9 cellular contexts compared by ENCODE assay signal in genomic region chr14:36553650-36554260, GRCh38. TPM values are rescaled to one million over a fixed set of nuclear protein-coding genes. Genes with fewer than 3 reads are reported as not detected.
DNase-seq lines count a peak whose midpoint lies in the region; ATAC-seq and TF ChIP-seq lines count a peak whose summit lies in the region.
"Had no signal": no experiment of that assay in that cellular context is flagged by ENCODE, and none has a peak within 500 bp of the region (broad histone marks: within the 10 kb centered on the region; RNA-seq: fewer than 3 reads in every experiment).

No MANE protein-coding gene starts in this region.

- no peaks in the 10 kb centered on the region for H3K9me3 Mint-ChIP-seq in brain
- H3K9me3 Mint-ChIP-seq: CD4-positive, CD25-positive, alpha-beta regulatory T cell had no signal

- DNase-seq in NOMO-1 (lab: John Stamatoyannopoulos, UW; ENCODE audit: unreplicated experiment in 2 of 2) (peak; percentile 24 to 32), NOMO-1 treated with dmso at 0.1 percent for 144 hours (lab: John Stamatoyannopoulos, UW; ENCODE audit: unreplicated experiment) (no peak), NCI-H446 treated with DMSO at 0.1 percent for 48 hours (lab: John Stamatoyannopoulos, UW) (peak; percentile 62), left kidney (ENCODE audit: low read depth, low spot score) (peak; percentile 75), cortex of kidney (lab: John Stamatoyannopoulos, UW) (no peak)

- peaks cover 43% of the 10 kb centered on the region for H3K27me3 Mint-ChIP-seq in brain

- H3K4me1 Mint-ChIP-seq in brain = no peaks in the 10 kb centered on the region
- H3K4me1 Mint-ChIP-seq: CD4-positive, CD25-positive, alpha-beta regulatory T cell had no signal

- H3K36me3 Mint-ChIP-seq in brain = no peaks in the 10 kb centered on the region
- H3K36me3 Mint-ChIP-seq: CD4-positive, CD25-positive, alpha-beta regulatory T cell had no signal

- ATAC-seq in HG03432 (IDR thresholded peaks at IDR 0.05; ENCODE audit: unreplicated experiment) (peak; percentile 74), HG02981 (IDR thresholded peaks at IDR 0.05; ENCODE audit: unreplicated experiment) (no peak)

- no peak overlapping the region for H3K4me3 Mint-ChIP-seq in brain
- H3K4me3 Mint-ChIP-seq: CD4-positive, CD25-positive, alpha-beta regulatory T cell had no signal

- no peak overlapping the region for H3K27ac Mint-ChIP-seq in brain
- H3K27ac Mint-ChIP-seq: CD4-positive, CD25-positive, alpha-beta regulatory T cell had no signal

- TF ChIP-seq CTCF in brain (conservative IDR thresholded peaks at IDR 0.05) = peak; percentile 73 to 81

RNA-seq across cellular contexts. Expression of gene NKX2-8, which starts 28.7 kb away (rescaled TPM):
- 5.3 TPM for polyA plus RNA-seq in brain (ENCODE audit: insufficient read depth, low read depth, low replicate concordance)
- polyA plus RNA-seq: CD4-positive, CD25-positive, alpha-beta regulatory T cell had no signal

RNA-seq across cellular contexts. Expression of gene NKX2-1, which starts 33.7 kb away (rescaled TPM):
- 90.6 TPM for polyA plus RNA-seq in brain (ENCODE audit: insufficient read depth, low read depth, low replicate concordance)
- polyA plus RNA-seq: CD4-positive, CD25-positive, alpha-beta regulatory T cell had no signal

Comparison
In these comparisons a context has a peak if more than half of its experiments do, and no peak if none do; other contexts are left out.
1. DNase-seq: peak in NOMO-1 (2 of 2), NCI-H446 treated with DMSO at 0.1 percent for 48 hours (single experiment) and left kidney (single experiment); none in NOMO-1 treated with dmso at 0.1 percent for 144 hours (single experiment) and cortex of kidney (single experiment).